In the genomic region with DNA sequence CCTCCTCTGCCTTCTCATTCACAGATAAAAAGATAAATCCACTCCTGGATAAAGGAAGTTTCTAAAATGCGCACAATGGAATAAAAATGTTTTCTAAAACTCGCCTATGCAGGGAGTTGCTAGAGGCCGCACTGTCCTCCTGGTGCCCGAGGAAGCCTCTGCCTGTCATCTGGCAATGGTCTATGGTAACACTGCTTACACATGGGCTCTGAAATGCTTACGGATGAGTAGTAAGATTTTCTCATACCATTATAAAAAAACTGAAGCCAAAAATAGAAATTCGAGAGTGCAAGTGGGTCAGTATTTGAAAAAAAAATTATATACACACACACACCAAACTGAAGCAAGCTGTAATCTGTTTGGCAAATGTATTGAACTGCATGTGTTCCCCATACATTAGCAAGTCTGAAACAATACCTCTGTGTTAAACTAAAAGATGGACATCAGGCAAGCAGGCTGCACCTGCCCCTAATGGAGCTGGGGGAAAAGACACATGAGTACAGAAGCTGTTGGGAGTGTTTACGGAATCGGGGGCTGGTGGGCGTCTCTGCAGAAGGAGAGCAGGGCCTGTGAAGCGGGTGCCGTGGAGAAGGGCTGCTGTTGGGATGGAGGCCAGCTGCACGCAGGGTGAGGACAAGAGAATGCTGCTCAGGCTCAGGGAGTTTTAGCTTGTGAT, we compare ENCODE assay signal across 1 cellular context.
TF ChIP-seq lines count a peak whose summit lies in the region.

No MANE protein-coding gene starts in this region.

TF ChIP-seq in WTC11, 78 proteins besides CTCF, POLR2A, EP300 and RAD21 (continued from another document):
- TF ChIP-seq ZNF512 (CRISPR knock-in tag; IDR thresholded peaks at IDR 0.05; ENCODE audit: borderline replicate concordance) = no peak
